8 cellular contexts compared by ENCODE assay signal in the genomic region with DNA sequence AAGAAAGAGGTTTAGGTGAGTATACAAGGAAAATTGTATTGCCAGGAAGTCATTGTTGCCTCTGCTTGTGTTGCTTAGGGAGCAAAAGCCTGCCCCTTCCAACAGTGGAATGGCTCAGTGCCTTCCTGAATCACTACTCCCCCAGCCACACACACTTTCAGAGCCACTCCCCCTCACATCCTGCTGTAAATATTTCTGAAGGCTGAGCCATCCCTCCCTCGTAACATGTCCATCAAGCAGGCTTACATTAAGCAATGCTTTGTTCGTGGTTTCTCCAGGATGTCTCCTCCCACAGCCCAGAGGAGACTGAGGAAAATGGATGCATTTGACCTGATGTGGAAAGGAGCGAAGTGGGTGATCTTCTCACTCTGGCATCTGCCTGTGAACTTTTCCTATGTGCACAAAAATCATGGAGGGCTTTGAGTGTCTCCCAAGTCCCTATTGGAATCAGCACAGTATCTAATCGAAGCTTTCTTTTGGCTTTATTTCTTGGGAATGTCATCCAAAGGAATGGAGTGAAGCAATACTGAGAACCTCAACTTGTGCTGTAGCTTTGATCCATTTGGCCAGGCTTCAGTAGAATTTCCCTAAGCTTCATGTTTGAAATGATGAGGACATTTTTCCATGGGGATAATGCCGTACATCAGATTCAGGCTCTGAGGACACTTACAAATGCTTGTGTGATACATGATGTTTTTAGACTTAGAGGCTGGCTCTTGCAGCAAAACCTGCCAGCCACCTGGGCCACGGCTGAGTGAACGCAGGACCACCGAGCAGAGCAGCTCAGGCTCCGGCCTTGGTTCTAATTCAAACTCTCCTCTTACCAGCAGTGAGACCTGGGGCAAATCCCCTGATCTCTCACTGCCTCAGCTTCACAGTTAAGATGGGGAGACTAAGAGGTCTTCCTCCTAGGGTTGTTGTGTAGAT.
DNase-seq lines count a peak whose midpoint lies in the region; ATAC-seq, FAIRE-seq and TF ChIP-seq lines count a peak whose summit lies in the region.

No MANE protein-coding gene starts in this region.

- no peak overlapping the region for H3K4me2 ChIP-seq in mesenchymal stem cell (ENCODE audit: low read length, poor library complexity, severe bottlenecking)

- FAIRE-seq in bronchial epithelial cell (lab: Jason Lieb, UNC), result peak; percentile 100

- no peak overlapping the region for H2AFZ ChIP-seq in mesenchymal stem cell (ENCODE audit: low read depth, low read length)

- TF ChIP-seq CTCF in AG09309 (IDR thresholded peaks at IDR 0.05; ENCODE audit: control insufficient read depth, insufficient read depth, low read depth, low read length, missing control alignments) (no peak), bronchial epithelial cell (IDR thresholded peaks at IDR 0.05; ENCODE audit: insufficient read depth, low read length, severe bottlenecking) (no peak)

- H2AK5ac ChIP-seq in mesenchymal stem cell (ENCODE audit: low read length, severe bottlenecking), result no peak overlapping the region

- no peak for ATAC-seq in HG03469 (IDR thresholded peaks at IDR 0.05; ENCODE audit: unreplicated experiment)
- no peak for ATAC-seq in HG02870 (IDR thresholded peaks at IDR 0.05; ENCODE audit: unreplicated experiment)

- H3K9me3 ChIP-seq in mesenchymal stem cell (ENCODE audit: control insufficient read depth, low read length), result no peaks in the 10 kb centered on the region

- DNase-seq in AG09309 (ENCODE audit: low read depth) (peak; percentile 98), MV-4-11 (lab: John Stamatoyannopoulos, UW) (peak; percentile 90), bronchial epithelial cell (ENCODE audit: low read depth) (peak; percentile 100), mesenchymal stem cell (peak; percentile 96), T-helper 1 cell (no peak)
- no peak for DNase-seq in activated T-cell treated with anti-CD3 and anti-CD28 coated beads, Interleukin-2, amount 50 U/mL, for 48 hours

- peak overlapping the region; percentile 25 to 85 for H3K18ac ChIP-seq in mesenchymal stem cell (ENCODE audit: low read depth in 1 of 2, low read length in 2 of 2)

- no peaks in the 10 kb centered on the region for H3K79me1 ChIP-seq in mesenchymal stem cell (replicated peaks; ENCODE audit: low read length, poor library complexity, severe bottlenecking)

- H3K4ac ChIP-seq in mesenchymal stem cell (ENCODE audit: low read depth in 1 of 2, low read length in 2 of 2), result peak overlapping the region; percentile 15 to 37

- H3K23ac ChIP-seq in mesenchymal stem cell (ENCODE audit: low read length in 2 of 2), result no peak overlapping the region

- no peak overlapping the region for H4K91ac ChIP-seq in mesenchymal stem cell (ENCODE audit: low read length)

- 52% methylated on average over 6 of the region's 9 CpGs for WGBS in mesenchymal stem cell

- H3K36me3 ChIP-seq in bronchial epithelial cell (ENCODE audit: control insufficient read depth, insufficient read depth, low read length), result no peaks in the 10 kb centered on the region
- H3K36me3 ChIP-seq in mesenchymal stem cell (ENCODE audit: control insufficient read depth in 1 of 2, insufficient read depth in 2 of 2, low read depth in 1 of 2, low read length in 2 of 2), result no peaks in the 10 kb centered on the region

- no peak overlapping the region for H2BK15ac ChIP-seq in mesenchymal stem cell (ENCODE audit: low read depth, poor library complexity, severe bottlenecking)

- H3K4me3 ChIP-seq in AG09309 (ENCODE audit: control insufficient read depth, low read depth, low read length) (no peak overlapping the region), bronchial epithelial cell (ENCODE audit: low read depth, low read length) (no peak overlapping the region), mesenchymal stem cell (ENCODE audit: insufficient read depth in 1 of 2, low read depth in 1 of 2, low read length in 2 of 2) (peak overlapping the region in 1 of 2 experiments; percentile 44)

- no peak overlapping the region for H3K27ac ChIP-seq in mesenchymal stem cell (ENCODE audit: low read length, poor library complexity, severe bottlenecking)

- peaks cover 1% of the 10 kb centered on the region for H3K4me1 ChIP-seq in mesenchymal stem cell (ENCODE audit: control insufficient read depth, insufficient read depth, low read depth, low read length)

- peak overlapping the region; percentile 14 to 17 for H2BK12ac ChIP-seq in mesenchymal stem cell (ENCODE audit: low read length in 2 of 2)

- H3K27me3 ChIP-seq in bronchial epithelial cell (ENCODE audit: control insufficient read depth, insufficient read depth, low read length) (no peaks in the 10 kb centered on the region), mesenchymal stem cell (ENCODE audit: control insufficient read depth in 1 of 2, insufficient read depth in 1 of 2, low read length in 2 of 2) (no peaks in the 10 kb centered on the region)

- peak overlapping the region; percentile 4 for H2BK120ac ChIP-seq in mesenchymal stem cell (ENCODE audit: low read depth, low read length)

- H3K9ac ChIP-seq in mesenchymal stem cell (ENCODE audit: low read length), result peak overlapping the region; percentile 81

- no peak overlapping the region for H3K14ac ChIP-seq in mesenchymal stem cell (ENCODE audit: low read length in 2 of 2)

- no peak overlapping the region for H2BK5ac ChIP-seq in mesenchymal stem cell (ENCODE audit: low read depth, low read length, poor library complexity, severe bottlenecking)

- no peak overlapping the region for H4K8ac ChIP-seq in mesenchymal stem cell (ENCODE audit: low read length)

Comparison
In these comparisons a context has a peak if more than half of its experiments do, and no peak if none do; other contexts are left out.
1. DNase-seq: peak in AG09309 (single experiment), MV-4-11 (single experiment), bronchial epithelial cell (single experiment) and mesenchymal stem cell (single experiment); none in activated T-cell treated with anti-CD3 and anti-CD28 coated beads, Interleukin-2, amount 50 U/mL, for 48 hours (0 of 2) and T-helper 1 cell (0 of 5).